In genomic region chr7:116871061-116871700, GRCh38 we compare ENCODE assay signal across 1 cellular context.
TF ChIP-seq lines count a peak whose summit lies in the region.

No MANE protein-coding gene starts in this region.

TF ChIP-seq in SK-N-SH, 30 proteins besides CTCF, POLR2A, EP300 and RAD21 (continued from another document):
- TF ChIP-seq USF1 (IDR thresholded peaks at IDR 0.05; ENCODE audit: borderline replicate concordance, low read depth): no peak
- TF ChIP-seq GABPA (IDR thresholded peaks at IDR 0.05; ENCODE audit: low read depth): no peak
- no peak for TF ChIP-seq RXRA (IDR thresholded peaks at IDR 0.05; ENCODE audit: borderline replicate concordance, low read depth)
- no peak for TF ChIP-seq FOXM1 (IDR thresholded peaks at IDR 0.05; ENCODE audit: low read depth)
- TF ChIP-seq IRF3 (IDR thresholded peaks at IDR 0.05; ENCODE audit: low read depth, low read length): no peak
- TF ChIP-seq GATA2 (CRISPR knock-in tag; IDR thresholded peaks at IDR 0.05): no peak
